In the genomic region with DNA sequence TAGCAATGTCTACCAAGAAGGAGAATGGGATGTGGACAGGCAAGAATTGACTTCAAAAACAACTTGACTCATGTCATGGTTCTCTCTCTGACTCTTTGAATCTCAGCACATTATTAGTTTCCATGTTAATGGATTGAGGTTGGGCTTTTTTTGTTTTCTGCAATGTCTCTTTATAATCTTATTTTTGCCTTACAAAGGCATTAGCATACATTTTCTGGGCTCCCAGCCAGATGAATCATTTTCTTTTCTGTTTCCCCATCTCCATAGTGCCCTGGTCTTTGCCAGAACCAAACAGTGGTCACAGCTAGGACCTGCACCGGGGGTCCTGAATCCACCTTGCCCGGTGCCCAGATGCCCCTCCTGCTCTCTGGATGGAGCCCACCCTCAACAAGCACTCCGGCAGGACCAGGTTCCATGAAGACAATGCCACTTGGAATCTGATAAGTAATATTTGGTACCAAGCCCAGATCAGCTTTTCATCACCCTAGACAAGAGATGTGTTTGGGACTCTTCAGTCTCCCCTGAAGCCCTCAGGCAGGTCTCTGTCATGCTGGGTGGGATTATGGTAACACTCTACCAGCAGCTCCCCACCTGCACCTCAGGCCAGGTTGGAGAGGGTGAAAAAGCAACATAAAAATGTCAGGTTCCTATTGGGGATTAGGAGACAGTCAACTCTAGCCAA, we compare ENCODE assay signal across 11 cellular contexts.
DNase-seq lines count a peak whose midpoint lies in the region; ATAC-seq and TF ChIP-seq lines count a peak whose summit lies in the region.
"Had no signal": no experiment of that assay in that cellular context is flagged by ENCODE, and none has a peak within 500 bp of the region (broad histone marks: within the 10 kb centered on the region; RNA-seq: fewer than 3 reads in every experiment).

No MANE protein-coding gene starts in this region.

- CTCF ChIA-PET in activated CD4-positive, alpha-beta T cell treated with anti-CD3 and anti-CD28 coated beads, Interleukin-2, amount 10 ng/mL, durations not matched to agents 7 days and 5 days (lab: Charles Lee): no interaction called here

- DNase-seq in GM23248 (peak; percentile 67), NCI-H345 treated with DMSO at 0.1 percent for 48 hours (lab: John Stamatoyannopoulos, UW; ENCODE audit: unreplicated experiment) (peak; percentile 99), epithelial cell of prostate (ENCODE audit: low read depth, low spot score) (peak; percentile 54), retinal pigment epithelial cell (ENCODE audit: low read depth) (peak; percentile 81)
- DNase-seq in activated CD4-positive, alpha-beta T cell treated with anti-CD3 and anti-CD28 coated beads, Interleukin-2, amount 10 ng/mL, durations not matched to agents 7 days and 5 days: no peak
- no peak for DNase-seq in stimulated activated naive CD4-positive, alpha-beta T cell (lab: John Stamatoyannopoulos, UW)
- DNase-seq: activated CD4-positive, alpha-beta T cell treated with anti-CD3 and anti-CD28 coated beads for 4 hours; activated naive CD8-positive, alpha-beta T cell treated with anti-CD3 and anti-CD28 coated beads for 36 hours; RPMI8226 had no signal

- no peak overlapping the region for H3K9ac ChIP-seq in GM23248

- no peaks in the 10 kb centered on the region for H4K20me1 ChIP-seq in GM23248 (ENCODE audit: insufficient read depth)

- no peaks in the 10 kb centered on the region for H3K9me3 Mint-ChIP-seq in activated CD4-positive, alpha-beta T cell treated with anti-CD3 and anti-CD28 coated beads, Interleukin-2, amount 10 ng/mL, durations not matched to agents 7 days and 5 days

- H3K36me3 Mint-ChIP-seq in activated CD4-positive, alpha-beta T cell treated with anti-CD3 and anti-CD28 coated beads, Interleukin-2, amount 10 ng/mL, durations not matched to agents 7 days and 5 days (ENCODE audit: low read depth): no peaks in the 10 kb centered on the region
- H3K36me3 Mint-ChIP-seq: activated naive CD8-positive, alpha-beta T cell treated with anti-CD3 and anti-CD28 coated beads for 36 hours had no signal

- in situ Hi-C loops in GM23248 (cut with MboI): no loop called here

- H2AFZ ChIP-seq in GM23248: no peak overlapping the region

- no peaks in the 10 kb centered on the region for H3K36me3 ChIP-seq in GM23248 (ENCODE audit: low read depth)
- H3K36me3 ChIP-seq: suprapubic skin had no signal

- H3K27ac ChIP-seq in GM23248 (no peak overlapping the region), epithelial cell of prostate (no peak overlapping the region)
- H3K27ac ChIP-seq: suprapubic skin had no signal

- H3K9me3 ChIP-seq in GM23248 (ENCODE audit: low read depth): no peaks in the 10 kb centered on the region
- H3K9me3 ChIP-seq: suprapubic skin had no signal

- ATAC-seq in HG02840 (IDR thresholded peaks at IDR 0.05; ENCODE audit: low FRiP score, unreplicated experiment): no peak

- no peaks in the 10 kb centered on the region for H3K79me2 ChIP-seq in GM23248 (ENCODE audit: insufficient read depth)

- no peak overlapping the region for H3K4me3 Mint-ChIP-seq in activated CD4-positive, alpha-beta T cell treated with anti-CD3 and anti-CD28 coated beads, Interleukin-2, amount 10 ng/mL, durations not matched to agents 7 days and 5 days
- H3K4me3 Mint-ChIP-seq: activated naive CD8-positive, alpha-beta T cell treated with anti-CD3 and anti-CD28 coated beads for 36 hours had no signal

- no peaks in the 10 kb centered on the region for H3F3A ChIP-seq in GM23248 (ENCODE audit: insufficient read depth)

- H3K4me2 ChIP-seq in GM23248 (ENCODE audit: unreplicated experiment): no peak overlapping the region

- H3K4me3 ChIP-seq in GM23248 (no peak overlapping the region), retinal pigment epithelial cell (ENCODE audit: low read length) (no peak overlapping the region)
- H3K4me3 ChIP-seq: suprapubic skin had no signal

- H3K27me3 Mint-ChIP-seq in activated CD4-positive, alpha-beta T cell treated with anti-CD3 and anti-CD28 coated beads, Interleukin-2, amount 10 ng/mL, durations not matched to agents 7 days and 5 days: peaks cover 3% of the 10 kb centered on the region

- H3K4me1 Mint-ChIP-seq in activated CD4-positive, alpha-beta T cell treated with anti-CD3 and anti-CD28 coated beads, Interleukin-2, amount 10 ng/mL, durations not matched to agents 7 days and 5 days: no peaks in the 10 kb centered on the region
- H3K4me1 Mint-ChIP-seq: activated naive CD8-positive, alpha-beta T cell treated with anti-CD3 and anti-CD28 coated beads for 36 hours had no signal

- H3K27me3 ChIP-seq in GM23248 (replicated peaks; ENCODE audit: insufficient read depth): no peaks in the 10 kb centered on the region
- H3K27me3 ChIP-seq: suprapubic skin had no signal

- 39 to 49% methylated on average over 3 of the region's 3 CpGs for WGBS in GM23248 (ENCODE audit: low coverage in 1 of 2, low lambda C conversion rate in 2 of 2, missing lambda C conversion rate in 2 of 2), 2 experiments

- no peaks in the 10 kb centered on the region for H3K4me1 ChIP-seq in GM23248 (ENCODE audit: insufficient read depth)

- TF ChIP-seq CTCF in retinal pigment epithelial cell (conservative IDR thresholded peaks at IDR 0.05; ENCODE audit: low read depth, low read length): no peak

- H3K27ac Mint-ChIP-seq in activated CD4-positive, alpha-beta T cell treated with anti-CD3 and anti-CD28 coated beads, Interleukin-2, amount 10 ng/mL, durations not matched to agents 7 days and 5 days: no peak overlapping the region
- H3K27ac Mint-ChIP-seq: activated naive CD8-positive, alpha-beta T cell treated with anti-CD3 and anti-CD28 coated beads for 36 hours had no signal

- POLR2A ChIA-PET in activated CD4-positive, alpha-beta T cell treated with anti-CD3 and anti-CD28 coated beads, Interleukin-2, amount 10 ng/mL, durations not matched to agents 7 days and 5 days (lab: Charles Lee): no interaction called here

- H3K9me2 ChIP-seq in GM23248 (ENCODE audit: insufficient read depth): no peaks in the 10 kb centered on the region

Comparison
In these comparisons a context has a peak if more than half of its experiments do, and no peak if none do; other contexts are left out.
1. DNase-seq: peak in GM23248 (single experiment), NCI-H345 treated with DMSO at 0.1 percent for 48 hours (single experiment), epithelial cell of prostate (single experiment) and retinal pigment epithelial cell (single experiment); none in activated CD4-positive, alpha-beta T cell treated with anti-CD3 and anti-CD28 coated beads, Interleukin-2, amount 10 ng/mL, durations not matched to agents 7 days and 5 days (single experiment) and stimulated activated naive CD4-positive, alpha-beta T cell (0 of 6).